In genomic region chr19:10653732-10654609, GRCh38 we compare ENCODE assay signal across 8 cellular contexts. TPM values are rescaled to one million over a fixed set of nuclear protein-coding genes. Genes with fewer than 3 reads are reported as not detected.
DNase-seq lines count a peak whose midpoint lies in the region; ATAC-seq and TF ChIP-seq lines count a peak whose summit lies in the region.

TSS of gene ILF3 (plus strand) at chr19:10654346. CDS start at chr19:10670606, 16,260 bp downstream.

- H3K27me3 ChIP-seq in heart left ventricle, result no peaks in the 10 kb centered on the region

- peaks cover 0 to 19% (median 0%) of the 10 kb centered on the region in 9 donors for H3K36me3 ChIP-seq in heart left ventricle

- WGBS in heart left ventricle, 4 donors, result 0 to 1% (median 0%) methylated on average over 61 to 91 of the region's 91 CpGs

- TF ChIP-seq POLR2A in heart left ventricle (IDR thresholded peaks at IDR 0.05), result peak in 1 of 2 donors; percentile 82

- DNase-seq in GM13976 (ENCODE audit: low spot score) (peak; percentile 98), NCI-H146 treated with DMSO at 0.1 percent for 48 hours (lab: John Stamatoyannopoulos, UW; ENCODE audit: unreplicated experiment) (peak; percentile 100), amniotic epithelial cell (ENCODE audit: low read depth) (peak; percentile 100), heart left ventricle (peak; percentile 99 to 100 (median 100)), pons (ENCODE audit: low spot score) (peak; percentile 99), type B pancreatic cell (ENCODE audit: extremely low spot score, unreplicated experiment) (peak; percentile 100)

- ATAC-seq in HG02870 (IDR thresholded peaks at IDR 0.05; ENCODE audit: unreplicated experiment), result peak; percentile 76
- ATAC-seq in heart left ventricle, result peak; percentile 90 to 95 (median 93)

- no peaks in the 10 kb centered on the region for H3K9me3 Mint-ChIP-seq in type B pancreatic cell

- in situ Hi-C loops in GM13976 (cut with MboI; ENCODE audit: low sequenced_read_pairs, unreplicated experiment), result no loop called here

- no peak for TF ChIP-seq CTCF in GM13976 (IDR thresholded peaks at IDR 0.05; ENCODE audit: borderline replicate concordance, control extremely low read depth, extremely low read depth, insufficient read depth, missing control alignments)
- no peak for TF ChIP-seq CTCF in heart left ventricle (IDR thresholded peaks at IDR 0.05)
- TF ChIP-seq CTCF in type B pancreatic cell (conservative IDR thresholded peaks at IDR 0.05), result no peak

- peaks cover 0 to 51% (median 36%) of the 10 kb centered on the region in 12 donors for H3K4me1 ChIP-seq in heart left ventricle

- peaks cover 23% of the 10 kb centered on the region for H3K36me3 Mint-ChIP-seq in type B pancreatic cell

- H3K4me3 ChIP-seq in heart left ventricle, result peak within 1 kb of the TSS; percentile 75 to 100 (median 94)

- H3K27ac Mint-ChIP-seq in type B pancreatic cell, result peak within 1 kb of the TSS; percentile 99

- peak within 1 kb of the TSS; percentile 86 to 99 (median 98) for H3K27ac ChIP-seq in heart left ventricle

- intact Hi-C loops in T-helper 1 cell treated with Interleukin-12 subunit alpha and Interleukin-12 subunit beta and Interleukin-4 antibody, amounts not matched to agents 30 ng/mL and 1 ng/mL, for 36 hours (cut with micrococcal nuclease), result loop anchor here (1.0 to 10.0 kb wide), 18 partner anchors 41 to 781 kb away; partner anchors contain the start of genes CARM1, CDC37, DNMT1 and ODAD3
- intact Hi-C loops in heart left ventricle (cut with DNase I), result loop anchor here in 2 of 10 donors (5.0 kb wide), 2 partner anchors 43 to 87 kb away; partner anchors contain the start of genes CDKN2D (in 1 of the 2) and KRI1 (in 1 of the 2)

- H3K4me1 Mint-ChIP-seq in type B pancreatic cell (ENCODE audit: unreplicated experiment), result peaks cover 27% of the 10 kb centered on the region

- H3K27me3 Mint-ChIP-seq in type B pancreatic cell, result peaks cover 4% of the 10 kb centered on the region

- peak within 1 kb of the TSS; percentile 96 for H3K4me3 Mint-ChIP-seq in type B pancreatic cell

- no peaks in the 10 kb centered on the region for H3K9me3 ChIP-seq in heart left ventricle

RNA-seq across cellular contexts. Expression of gene ILF3, which starts in this region (rescaled TPM):
- 387 and 396 TPM in 2 replicates for total RNA-seq in T-helper 1 cell treated with Interleukin-12 subunit alpha and Interleukin-12 subunit beta and Interleukin-4 antibody, amounts not matched to agents 30 ng/mL and 1 ng/mL, for 36 hours
- total RNA-seq in heart left ventricle (100 to 1,000 TPM in 7 of 9 donors, 10 to 100 TPM in 2; 45.7 to 140 (median 118) TPM), type B pancreatic cell (ENCODE audit: low replicate concordance) (297 and 524 TPM in 2 replicates)
- 10 to 100 TPM; 62.1 to 94.4 TPM for polyA plus RNA-seq in heart left ventricle

Comparison
In these comparisons a context has a peak if more than half of its experiments do, and no peak if none do; other contexts are left out.
1. Peak in every context shown above with its lines: DNase-seq, ATAC-seq, H3K4me3 ChIP-seq and H3K27ac ChIP-seq.